In the genomic region with DNA sequence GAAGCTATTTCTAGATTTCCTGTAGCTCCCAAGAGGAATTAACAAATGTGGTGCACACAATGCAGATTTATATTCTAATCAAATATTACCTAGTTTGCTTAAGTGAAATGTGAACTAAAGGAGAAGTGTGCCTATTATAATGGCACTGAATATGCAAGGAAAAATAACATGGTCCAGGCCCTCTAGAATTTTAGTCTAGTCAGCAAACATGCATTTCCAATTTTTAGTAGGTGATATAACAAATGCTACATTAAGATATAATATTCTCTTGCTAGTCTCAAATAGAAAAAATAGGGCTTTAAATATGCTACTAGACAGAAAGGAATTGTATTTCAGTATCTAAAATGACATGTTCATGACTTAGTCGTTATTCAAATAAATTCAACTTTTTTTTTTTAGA, we compare ENCODE assay signal across 33 cellular contexts.
"Had no signal": no experiment of that assay in that cellular context is flagged by ENCODE, and none has a peak within 500 bp of the region (broad histone marks: within the 10 kb centered on the region; RNA-seq: fewer than 3 reads in every experiment).

No MANE protein-coding gene starts in this region.

- H3K4me1 ChIP-seq: adrenal gland, body of pancreas, breast epithelium had no signal

- DNase-seq: activated B cell treated with CpG ODN at 0.5 μM for 24 hours; activated CD4-positive, alpha-beta memory T cell treated with anti-CD3 and anti-CD28 coated beads for 36 hours; activated CD4-positive, alpha-beta T cell treated with anti-CD3 and anti-CD28 coated beads for 4 hours; activated CD4-positive, alpha-beta T cell treated with anti-CD3 and anti-CD28 coated beads, Interleukin-2, amount 10 ng/mL, durations not matched to agents 24 days and 14 days; activated CD4-positive, alpha-beta T cell treated with anti-CD3 and anti-CD28 coated beads, Interleukin-2, amount 50 U/mL, for 1 hour; activated CD4-positive, alpha-beta T cell treated with anti-CD3 and anti-CD28 coated beads, Interleukin-2, amount 50 U/mL, for 4 hours; activated CD4-positive, CD25-positive, alpha-beta regulatory T cell treated with anti-CD3 and anti-CD28 coated beads, Interleukin-2, amount 50 U/mL, for 72 hours; activated CD8-positive, alpha-beta memory T cell treated with anti-CD3 and anti-CD28 coated beads, Interleukin-2, amount 50 U/mL, for 4 hours; activated CD8-positive, alpha-beta T cell treated with anti-CD3 and anti-CD28 coated beads for 36 hours; activated effector memory CD4-positive, alpha-beta T cell treated with anti-CD3 and anti-CD28 coated beads, Interleukin-2, amount 50 U/mL, for 16 hours; activated gamma-delta T cell treated with Interleukin-2 at 50 U/mL for 16 hours; activated naive CD4-positive, alpha-beta T cell; activated naive CD4-positive, alpha-beta T cell treated with anti-CD3 and anti-CD28 coated beads for 36 hours; activated naive CD4-positive, alpha-beta T cell treated with anti-CD3 and anti-CD28 coated beads, Interleukin-2, amount 50 U/mL, for 16 hours; activated naive CD8-positive, alpha-beta T cell treated with anti-CD3 and anti-CD28 coated beads for 36 hours; activated T-cell treated with anti-CD3 and anti-CD28 coated beads for 4 hours; activated T-cell treated with anti-CD3 and anti-CD28 coated beads, Interleukin-2, amount 50 U/mL, for 1 hour; activated T-cell treated with anti-CD3 and anti-CD28 coated beads, Interleukin-2, amount 50 U/mL, for 4 hours; activated T-cell treated with anti-CD3 and anti-CD28 coated beads, Interleukin-2, amount 50 U/mL, for 72 hours; adrenal gland; amniotic stem cell; aorta; body of pancreas; brain microvascular endothelial cell; central memory CD4-positive, alpha-beta T cell; T-helper 9 cell had no signal

- H3K4me3 ChIP-seq: adrenal gland, body of pancreas, breast epithelium had no signal

- H3K27ac ChIP-seq: adrenal gland, body of pancreas, brain microvascular endothelial cell, breast epithelium, VCaP had no signal

- ATAC-seq: activated CD8-positive, alpha-beta T cell treated with anti-CD3 and anti-CD28 coated beads for 36 hours; activated naive CD4-positive, alpha-beta T cell treated with anti-CD3 and anti-CD28 coated beads, Interleukin-2, amount 50 U/mL, for 72 hours; activated T-cell treated with anti-CD3 and anti-CD28 coated beads, Interleukin-2, amount 50 U/mL, for 4 hours; activated T-cell treated with anti-CD3 and anti-CD28 coated beads, Interleukin-2, amount 50 U/mL, for 72 hours; activated T-helper 17 cell treated with anti-CD3 and anti-CD28 coated beads, Interleukin-2, amount 50 U/mL, for 72 hours; body of pancreas had no signal

- H3K36me3 ChIP-seq: adrenal gland, brain microvascular endothelial cell, breast epithelium had no signal

- FAIRE-seq: astrocyte, colon, TTC549 had no signal

- H3K27me3 ChIP-seq: adrenal gland, body of pancreas, brain microvascular endothelial cell, breast epithelium had no signal

- H3K9me3 ChIP-seq: adrenal gland, body of pancreas, breast epithelium had no signal
